17 cellular contexts compared by ENCODE assay signal in the genomic region with DNA sequence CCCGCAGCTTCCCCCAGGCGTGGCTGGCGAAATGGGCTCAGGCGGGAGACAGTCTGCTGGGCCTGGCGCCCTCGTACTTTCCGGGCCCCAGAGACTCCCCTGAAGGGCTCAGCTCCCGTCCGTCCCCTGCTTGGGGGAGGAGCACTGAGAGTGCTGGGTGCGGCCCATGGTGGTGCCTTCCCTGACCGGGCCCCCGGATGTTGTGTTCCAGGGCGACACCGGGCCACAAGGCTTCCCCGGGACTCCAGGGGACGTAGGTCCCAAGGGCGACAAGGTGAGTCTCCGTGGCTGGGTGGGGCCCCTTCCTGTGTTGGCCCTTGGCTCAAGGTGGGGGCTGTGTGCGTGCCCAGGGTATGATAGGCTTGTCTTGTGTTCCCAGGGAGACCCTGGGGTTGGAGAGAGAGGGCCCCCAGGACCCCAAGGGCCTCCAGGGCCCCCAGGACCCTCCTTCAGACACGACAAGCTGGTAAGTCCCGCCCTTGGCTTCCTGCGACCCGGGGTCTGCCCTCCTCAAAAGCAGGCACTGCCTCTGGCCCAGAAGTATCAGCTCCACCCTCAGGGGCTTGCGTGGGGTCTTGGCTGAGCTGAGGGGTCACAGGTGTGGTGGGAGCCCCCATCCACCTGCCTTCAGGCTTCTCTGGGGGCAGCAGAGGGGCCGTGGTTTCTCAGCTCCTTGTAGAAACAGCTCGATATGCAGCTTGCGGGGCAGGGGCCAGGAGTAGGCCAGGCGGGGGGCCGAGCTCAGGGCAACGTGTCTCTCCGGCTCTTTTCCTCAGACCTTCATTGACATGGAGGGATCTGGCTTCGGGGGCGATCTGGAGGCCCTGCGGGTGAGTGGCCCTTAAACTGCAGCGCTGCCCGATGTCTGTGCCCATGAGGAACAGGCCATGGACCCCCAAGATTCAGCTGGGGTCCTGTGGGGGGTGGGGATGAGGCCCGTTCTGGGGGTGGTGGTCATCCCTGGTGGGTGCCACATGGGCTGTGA.
DNase-seq lines count a peak whose midpoint lies in the region; ATAC-seq lines count a peak whose summit lies in the region.
"Had no signal": no experiment of that assay in that cellular context is flagged by ENCODE, and none has a peak within 500 bp of the region (broad histone marks: within the 10 kb centered on the region; RNA-seq: fewer than 3 reads in every experiment).

No MANE protein-coding gene starts in this region.

- WGBS in thymus: 84% methylated on average over 37 of the region's 37 CpGs

- H3K27ac ChIP-seq in thymus (ENCODE audit: low read depth): peak overlapping the region; percentile 56
- H3K27ac ChIP-seq: gastroesophageal sphincter, SK-N-MC, testis had no signal

- H3K9me3 ChIP-seq in thymus (ENCODE audit: control insufficient read depth): no peaks in the 10 kb centered on the region
- H3K9me3 ChIP-seq: gastroesophageal sphincter, testis had no signal

- no peaks in the 10 kb centered on the region for H3K36me3 ChIP-seq in thymus (ENCODE audit: control insufficient read depth, insufficient read depth)

- peaks cover 15% of the 10 kb centered on the region for H3K4me1 ChIP-seq in thymus (ENCODE audit: control insufficient read depth, insufficient read depth, low read length)

- no peak overlapping the region for H3K4me3 ChIP-seq in thymus (ENCODE audit: low read length)
- H3K4me3 ChIP-seq: gastroesophageal sphincter, SK-N-MC, testis had no signal

- intact Hi-C loops in posterior vena cava (cut with DNase I): no loop called here

- peaks cover 4% of the 10 kb centered on the region for H3K9me3 Mint-ChIP-seq in memory B cell

- no peaks in the 10 kb centered on the region for H3K36me3 Mint-ChIP-seq in memory B cell

- ATAC-seq in memory B cell (ENCODE audit: low read depth): peak; percentile 16
- ATAC-seq: gastroesophageal sphincter had no signal

- H3K4me3 Mint-ChIP-seq in memory B cell: peak overlapping the region; percentile 45

- peaks cover 36% of the 10 kb centered on the region for H3K4me1 Mint-ChIP-seq in memory B cell

- peak in 5 of 6 experiments; percentile 15 to 50 (median 40) for DNase-seq in stimulated activated naive CD4-positive, alpha-beta T cell (lab: John Stamatoyannopoulos, UW)
- DNase-seq in stimulated activated naive CD4-positive, alpha-beta T cell treated with Interleukin-2 at 50 U/mL for 16 hours (lab: John Stamatoyannopoulos, UW): no peak
- DNase-seq in activated effector memory CD4-positive, alpha-beta T cell treated with anti-CD3 and anti-CD28 coated beads, Interleukin-2, amount 50 U/mL, for 16 hours: peak; percentile 68
- DNase-seq in memory B cell (ENCODE audit: low spot score in 2 of 2): no peak
- DNase-seq in posterior vena cava (ENCODE audit: low spot score): no peak
- DNase-seq in OCI-M2 (lab: John Stamatoyannopoulos, UW; ENCODE audit: unreplicated experiment): no peak
- DNase-seq in NCI-H446 (lab: John Stamatoyannopoulos, UW): no peak
- DNase-seq: activated gamma-delta T cell, DMS153, HCEC 1CT, NCI-H226, occipital lobe, OCI-M1, testis had no signal

- no peaks in the 10 kb centered on the region for H3K27me3 ChIP-seq in thymus (ENCODE audit: control insufficient read depth, insufficient read depth)
- H3K27me3 ChIP-seq: gastroesophageal sphincter, testis had no signal

- no peak overlapping the region for H3K27ac Mint-ChIP-seq in memory B cell

- peaks cover 5% of the 10 kb centered on the region for H3K27me3 Mint-ChIP-seq in memory B cell

Comparison
In these comparisons a context has a peak if more than half of its experiments do, and no peak if none do; other contexts are left out.
1. DNase-seq: peak in stimulated activated naive CD4-positive, alpha-beta T cell (5 of 6) and activated effector memory CD4-positive, alpha-beta T cell treated with anti-CD3 and anti-CD28 coated beads, Interleukin-2, amount 50 U/mL, for 16 hours (single experiment); none in stimulated activated naive CD4-positive, alpha-beta T cell treated with Interleukin-2 at 50 U/mL for 16 hours (single experiment), memory B cell (0 of 2), posterior vena cava (single experiment), OCI-M2 (single experiment) and NCI-H446 (0 of 2).